Comparison of ENCODE assay signal across 12 cellular contexts in genomic region chr22:20999350-21000214, GRCh38. TPM values are rescaled to one million over a fixed set of nuclear protein-coding genes. Genes with fewer than 3 reads are reported as not detected.
DNase-seq lines count a peak whose midpoint lies in the region; ATAC-seq and TF ChIP-seq lines count a peak whose summit lies in the region.
"Had no signal": no experiment of that assay in that cellular context is flagged by ENCODE, and none has a peak within 500 bp of the region (broad histone marks: within the 10 kb centered on the region; RNA-seq: fewer than 3 reads in every experiment).

No MANE protein-coding gene starts in this region.

- no peaks in the 10 kb centered on the region for H3K27me3 Mint-ChIP-seq in stimulated activated naive CD8-positive, alpha-beta T cell treated with anti-CD3 and anti-CD28 coated beads, Interleukin-15, Interleukin-2, amounts not matched to agents 100 ng/mL and 50 ng/mL, for 24 hours

- no peak for ATAC-seq in stimulated activated naive CD8-positive, alpha-beta T cell treated with anti-CD3 and anti-CD28 coated beads, Interleukin-15, Interleukin-2, amounts not matched to agents 100 U/mL and 50 U/mL, for 24 hours
- ATAC-seq in lower lobe of right lung (no peak), GM18502 (IDR thresholded peaks at IDR 0.05; ENCODE audit: poor library complexity, unreplicated experiment) (no peak)
- ATAC-seq: Panc1 had no signal

- no peak for DNase-seq in stimulated activated naive CD8-positive, alpha-beta T cell treated with anti-CD3 and anti-CD28 coated beads, Interleukin-15, Interleukin-2, amounts not matched to agents 100 U/mL and 50 U/mL, for 24 hours
- no peak for DNase-seq in WERI-Rb-1
- no peak for DNase-seq in lower lobe of right lung
- DNase-seq in vagina (ENCODE audit: extremely low spot score in 2 of 2) = no peak
- no peak for DNase-seq in D341Med (ENCODE audit: low spot score)
- no peak for DNase-seq in NCI-H2227 treated with DMSO at 0.1 percent for 48 hours (lab: John Stamatoyannopoulos, UW)
- DNase-seq: activated CD4-positive, CD25-positive, alpha-beta regulatory T cell treated with anti-CD3 and anti-CD28 coated beads, Interleukin-2, amount 50 U/mL, for 72 hours; DMS153; NCI-H1417 treated with DMSO at 0.1 percent for 48 hours had no signal

- H3K36me3 ChIP-seq in WERI-Rb-1 (peaks cover 64% of the 10 kb centered on the region), lower lobe of right lung (peaks cover 60% of the 10 kb centered on the region), vagina (peaks cover 0 to 32% of the 10 kb centered on the region in 2 donors)

- no peaks in the 10 kb centered on the region for H3K9me3 Mint-ChIP-seq in stimulated activated naive CD8-positive, alpha-beta T cell treated with anti-CD3 and anti-CD28 coated beads, Interleukin-15, Interleukin-2, amounts not matched to agents 100 ng/mL and 50 ng/mL, for 24 hours

- peak overlapping the region; percentile 31 for H3K27ac Mint-ChIP-seq in stimulated activated naive CD8-positive, alpha-beta T cell treated with anti-CD3 and anti-CD28 coated beads, Interleukin-15, Interleukin-2, amounts not matched to agents 100 ng/mL and 50 ng/mL, for 24 hours

- H3K36me3 Mint-ChIP-seq in stimulated activated naive CD8-positive, alpha-beta T cell treated with anti-CD3 and anti-CD28 coated beads, Interleukin-15, Interleukin-2, amounts not matched to agents 100 ng/mL and 50 ng/mL, for 24 hours (ENCODE audit: low read depth) = peaks cover 4% of the 10 kb centered on the region

- H3K4me3 ChIP-seq in WERI-Rb-1 (ENCODE audit: low read depth, low read length) (no peak overlapping the region), lower lobe of right lung (peak overlapping the region; percentile 90), vagina (peak overlapping the region in 1 of 2 donors; percentile 51)

- H3K27me3 ChIP-seq in WERI-Rb-1 (ENCODE audit: insufficient read depth, low read depth, severe bottlenecking) (no peaks in the 10 kb centered on the region), lower lobe of right lung (ENCODE audit: low read depth) (no peaks in the 10 kb centered on the region), vagina (no peaks in the 10 kb centered on the region)

- peak overlapping the region; percentile 99; the same call in 1 of the 2 replicates for H3K27ac ChIP-seq in WERI-Rb-1
- no peak overlapping the region for H3K27ac ChIP-seq in lower lobe of right lung
- H3K27ac ChIP-seq in vagina = peak overlapping the region; percentile 95

- H3K4me1 Mint-ChIP-seq in stimulated activated naive CD8-positive, alpha-beta T cell treated with anti-CD3 and anti-CD28 coated beads, Interleukin-15, Interleukin-2, amounts not matched to agents 100 ng/mL and 50 ng/mL, for 24 hours (ENCODE audit: low read depth) = peaks cover 34% of the 10 kb centered on the region

- H3K4me3 Mint-ChIP-seq in stimulated activated naive CD8-positive, alpha-beta T cell treated with anti-CD3 and anti-CD28 coated beads, Interleukin-15, Interleukin-2, amounts not matched to agents 100 ng/mL and 50 ng/mL, for 24 hours = peak overlapping the region; percentile 96

- H3K4me1 ChIP-seq in lower lobe of right lung (peaks cover 34% of the 10 kb centered on the region), vagina (peaks cover 37% of the 10 kb centered on the region)

- intact Hi-C loops in lower lobe of right lung (cut with DNase I) = no loop called here
- intact Hi-C loops in vagina (cut with DNase I) = no loop called here

- TF ChIP-seq CTCF in WERI-Rb-1 (IDR thresholded peaks at IDR 0.05; ENCODE audit: low read depth, low read length) (no peak), lower lobe of right lung (IDR thresholded peaks at IDR 0.05) (no peak), vagina (IDR thresholded peaks at IDR 0.05) (no peak)

- H3K9me3 ChIP-seq in WERI-Rb-1 (ENCODE audit: severe bottlenecking) (no peaks in the 10 kb centered on the region), lower lobe of right lung (no peaks in the 10 kb centered on the region), vagina (no peaks in the 10 kb centered on the region)

- no peak for TF ChIP-seq POLR2A in vagina (IDR thresholded peaks at IDR 0.05)

RNA-seq across cellular contexts. Expression of gene THAP7, which starts 2.3 kb away (rescaled TPM):
- total RNA-seq in lower lobe of right lung (24.3 TPM), vagina (34.9 TPM)

RNA-seq across cellular contexts. Expression of gene P2RX6, which starts 15.4 kb away (rescaled TPM):
- total RNA-seq in lower lobe of right lung (2.1 TPM), vagina (1.7 TPM)

RNA-seq across cellular contexts. Expression of gene LZTR1, which starts 17.5 kb away (rescaled TPM):
- total RNA-seq in lower lobe of right lung (51.6 TPM), vagina (61.9 TPM)

RNA-seq across cellular contexts. Expression of gene AIFM3, which starts 32.5 kb away (rescaled TPM):
- total RNA-seq in lower lobe of right lung (12.3 TPM), vagina (not detected)

RNA-seq across cellular contexts. Expression of gene SLC7A4, which starts 32.8 kb away (rescaled TPM):
- 0.47 TPM for total RNA-seq in lower lobe of right lung
- 0.98 TPM for total RNA-seq in vagina
